Comparison of ENCODE assay signal across 1 cellular context in the genomic region with DNA sequence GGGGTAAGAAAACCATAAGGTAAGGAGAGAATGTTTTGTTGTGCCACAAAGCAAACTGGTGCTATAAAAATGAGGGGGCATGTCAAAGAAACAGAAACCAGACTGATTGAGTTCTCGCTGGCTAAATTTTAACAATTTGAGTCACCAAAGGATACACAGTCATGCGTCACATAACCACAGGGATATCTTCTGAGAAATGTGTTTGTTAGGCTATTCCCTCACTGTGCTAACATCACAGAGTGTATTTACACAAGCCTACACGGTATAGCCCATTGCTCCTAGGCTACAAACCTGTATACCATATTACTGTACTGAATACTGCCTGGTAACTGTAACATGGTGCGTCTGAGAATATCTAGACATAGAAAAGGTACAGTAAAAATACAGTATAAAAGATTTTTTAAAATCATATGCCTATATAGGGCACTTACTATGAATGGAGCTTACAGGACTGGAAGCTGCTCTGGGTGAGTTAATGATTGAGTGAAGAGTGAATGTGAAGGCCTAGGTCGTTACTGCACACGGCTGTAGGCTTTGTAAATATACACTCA.
TF ChIP-seq lines count a peak whose summit lies in the region.

No MANE protein-coding gene starts in this region.

TF ChIP-seq in HepG2, 621 proteins besides CTCF, POLR2A, EP300 and RAD21 (continued from another document and continues in another):
- TF ChIP-seq, protein P1, sequence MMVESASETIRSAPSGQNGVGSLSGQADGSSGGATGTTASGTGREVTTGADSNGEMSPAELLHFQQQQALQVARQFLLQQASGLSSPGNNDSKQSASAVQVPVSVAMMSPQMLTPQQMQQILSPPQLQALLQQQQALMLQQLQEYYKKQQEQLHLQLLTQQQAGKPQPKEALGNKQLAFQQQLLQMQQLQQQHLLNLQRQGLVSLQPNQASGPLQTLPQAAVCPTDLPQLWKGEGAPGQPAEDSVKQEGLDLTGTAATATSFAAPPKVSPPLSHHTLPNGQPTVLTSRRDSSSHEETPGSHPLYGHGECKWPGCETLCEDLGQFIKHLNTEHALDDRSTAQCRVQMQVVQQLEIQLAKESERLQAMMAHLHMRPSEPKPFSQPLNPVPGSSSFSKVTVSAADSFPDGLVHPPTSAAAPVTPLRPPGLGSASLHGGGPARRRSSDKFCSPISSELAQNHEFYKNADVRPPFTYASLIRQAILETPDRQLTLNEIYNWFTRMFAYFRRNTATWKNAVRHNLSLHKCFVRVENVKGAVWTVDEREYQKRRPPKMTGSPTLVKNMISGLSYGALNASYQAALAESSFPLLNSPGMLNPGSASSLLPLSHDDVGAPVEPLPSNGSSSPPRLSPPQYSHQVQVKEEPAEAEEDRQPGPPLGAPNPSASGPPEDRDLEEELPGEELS (CRISPR knock-in tag; IDR thresholded peaks at IDR 0.05): peak; percentile 90
- TF ChIP-seq RFXANK (CRISPR knock-in tag; IDR thresholded peaks at IDR 0.05) (no peak), GABPA (IDR thresholded peaks at IDR 0.05; ENCODE audit: low read depth, low read length) (no peak), GABPA (CRISPR knock-in tag; IDR thresholded peaks at IDR 0.05; ENCODE audit: low read depth) (peak; percentile 41; the same call in 1 of the 2 replicates), SOX5 (CRISPR knock-in tag; IDR thresholded peaks at IDR 0.05; ENCODE audit: borderline replicate concordance) (peak; percentile 77), ZNF878 (CRISPR knock-in tag; IDR thresholded peaks at IDR 0.05) (peak; percentile 63; the same call in 1 of the 2 replicates), FOXJ3 (CRISPR knock-in tag; IDR thresholded peaks at IDR 0.05; ENCODE audit: borderline replicate concordance) (peak; percentile 82; the same call in 1 of the 2 replicates), RXRB (CRISPR knock-in tag; IDR thresholded peaks at IDR 0.05; ENCODE audit: borderline replicate concordance) (peak; percentile 89), TMF1 (CRISPR knock-in tag; IDR thresholded peaks at IDR 0.05; ENCODE audit: low read depth) (no peak), MED1 (CRISPR knock-in tag; IDR thresholded peaks at IDR 0.05) (peak; percentile 88), MXD4 (CRISPR knock-in tag; IDR thresholded peaks at IDR 0.05) (no peak), SKI (IDR thresholded peaks at IDR 0.05; ENCODE audit: partially characterized antibody) (no peak), FOXA3 (CRISPR knock-in tag; IDR thresholded peaks at IDR 0.05) (peak; percentile 95), ZNF556 (CRISPR knock-in tag; IDR thresholded peaks at IDR 0.05; ENCODE audit: borderline replicate concordance) (peak; percentile 70; the same call in 1 of the 2 replicates), ARNTL (CRISPR knock-in tag; IDR thresholded peaks at IDR 0.05) (0 out of 2 replicates have a peak, but pooled peaks have one; percentile 19), KMT2B (CRISPR knock-in tag; IDR thresholded peaks at IDR 0.05) (0 out of 2 replicates have a peak, but pooled peaks have one; percentile 27), SIX1 (CRISPR knock-in tag; IDR thresholded peaks at IDR 0.05; ENCODE audit: borderline replicate concordance) (peak; percentile 75; the same call in 1 of the 2 replicates), ASH2L (IDR thresholded peaks at IDR 0.05; ENCODE audit: insufficient read length, low read depth, low read length) (peak; percentile 83), MXI1 (IDR thresholded peaks at IDR 0.05; ENCODE audit: borderline replicate concordance, low read depth, low read length) (peak; percentile 75; the same call in 1 of the 3 replicates), ZNF430 (CRISPR knock-in tag; IDR thresholded peaks at IDR 0.05) (no peak), ZNF543 (CRISPR knock-in tag; IDR thresholded peaks at IDR 0.05) (no peak), ZNF264 (CRISPR knock-in tag; IDR thresholded peaks at IDR 0.05) (0 out of 2 replicates have a peak, but pooled peaks have one; percentile 26), BCL6 (CRISPR knock-in tag; IDR thresholded peaks at IDR 0.05) (peak; percentile 61; the same call in 1 of the 2 replicates), THAP11 (CRISPR knock-in tag; IDR thresholded peaks at IDR 0.05) (peak; percentile 65; the same call in 1 of the 2 replicates), FOSL1 (CRISPR knock-in tag; IDR thresholded peaks at IDR 0.05; ENCODE audit: borderline replicate concordance) (peak; percentile 57; the same call in 1 of the 2 replicates), KDM6A (CRISPR knock-in tag; IDR thresholded peaks at IDR 0.05; ENCODE audit: low read depth) (peak; percentile 71; the same call in 1 of the 2 replicates), KMT2A (CRISPR knock-in tag; IDR thresholded peaks at IDR 0.05) (0 out of 2 replicates have a peak, but pooled peaks have one; percentile 29), NFYB (CRISPR knock-in tag; IDR thresholded peaks at IDR 0.05) (no peak), JUN (CRISPR knock-in tag; IDR thresholded peaks at IDR 0.05) (peak; percentile 71; the same call in 1 of the 2 replicates), ISL2 (CRISPR knock-in tag; IDR thresholded peaks at IDR 0.05) (peak; percentile 86), NONO (IDR thresholded peaks at IDR 0.05) (no peak), NONO (CRISPR knock-in tag; conservative IDR thresholded peaks at IDR 0.05) (peak; percentile 40; the same call in 1 of the 2 replicates), FOXO1 (CRISPR knock-in tag; IDR thresholded peaks at IDR 0.05) (peak; percentile 77; the same call in 1 of the 2 replicates), ZMYM4 (CRISPR knock-in tag; IDR thresholded peaks at IDR 0.05) (peak; percentile 76)
- TF ChIP-seq, protein P2, sequence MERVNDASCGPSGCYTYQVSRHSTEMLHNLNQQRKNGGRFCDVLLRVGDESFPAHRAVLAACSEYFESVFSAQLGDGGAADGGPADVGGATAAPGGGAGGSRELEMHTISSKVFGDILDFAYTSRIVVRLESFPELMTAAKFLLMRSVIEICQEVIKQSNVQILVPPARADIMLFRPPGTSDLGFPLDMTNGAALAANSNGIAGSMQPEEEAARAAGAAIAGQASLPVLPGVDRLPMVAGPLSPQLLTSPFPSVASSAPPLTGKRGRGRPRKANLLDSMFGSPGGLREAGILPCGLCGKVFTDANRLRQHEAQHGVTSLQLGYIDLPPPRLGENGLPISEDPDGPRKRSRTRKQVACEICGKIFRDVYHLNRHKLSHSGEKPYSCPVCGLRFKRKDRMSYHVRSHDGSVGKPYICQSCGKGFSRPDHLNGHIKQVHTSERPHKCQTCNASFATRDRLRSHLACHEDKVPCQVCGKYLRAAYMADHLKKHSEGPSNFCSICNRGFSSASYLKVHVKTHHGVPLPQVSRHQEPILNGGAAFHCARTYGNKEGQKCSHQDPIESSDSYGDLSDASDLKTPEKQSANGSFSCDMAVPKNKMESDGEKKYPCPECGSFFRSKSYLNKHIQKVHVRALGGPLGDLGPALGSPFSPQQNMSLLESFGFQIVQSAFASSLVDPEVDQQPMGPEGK (CRISPR knock-in tag; IDR thresholded peaks at IDR 0.05): peak; percentile 30; the same call in 1 of the 2 replicates
- TF ChIP-seq, protein P3, sequence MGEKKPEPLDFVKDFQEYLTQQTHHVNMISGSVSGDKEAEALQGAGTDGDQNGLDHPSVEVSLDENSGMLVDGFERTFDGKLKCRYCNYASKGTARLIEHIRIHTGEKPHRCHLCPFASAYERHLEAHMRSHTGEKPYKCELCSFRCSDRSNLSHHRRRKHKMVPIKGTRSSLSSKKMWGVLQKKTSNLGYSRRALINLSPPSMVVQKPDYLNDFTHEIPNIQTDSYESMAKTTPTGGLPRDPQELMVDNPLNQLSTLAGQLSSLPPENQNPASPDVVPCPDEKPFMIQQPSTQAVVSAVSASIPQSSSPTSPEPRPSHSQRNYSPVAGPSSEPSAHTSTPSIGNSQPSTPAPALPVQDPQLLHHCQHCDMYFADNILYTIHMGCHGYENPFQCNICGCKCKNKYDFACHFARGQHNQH (CRISPR knock-in tag; IDR thresholded peaks at IDR 0.05): 0 out of 2 replicates have a peak, but pooled peaks have one; percentile 22
- TF ChIP-seq, protein P4, sequence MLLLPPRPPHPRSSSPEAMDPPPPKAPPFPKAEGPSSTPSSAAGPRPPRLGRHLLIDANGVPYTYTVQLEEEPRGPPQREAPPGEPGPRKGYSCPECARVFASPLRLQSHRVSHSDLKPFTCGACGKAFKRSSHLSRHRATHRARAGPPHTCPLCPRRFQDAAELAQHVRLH (CRISPR knock-in tag; IDR thresholded peaks at IDR 0.05; ENCODE audit: borderline replicate concordance, low read depth): 0 out of 2 replicates have a peak, but pooled peaks have one; percentile 48
- TF ChIP-seq, protein P5, sequence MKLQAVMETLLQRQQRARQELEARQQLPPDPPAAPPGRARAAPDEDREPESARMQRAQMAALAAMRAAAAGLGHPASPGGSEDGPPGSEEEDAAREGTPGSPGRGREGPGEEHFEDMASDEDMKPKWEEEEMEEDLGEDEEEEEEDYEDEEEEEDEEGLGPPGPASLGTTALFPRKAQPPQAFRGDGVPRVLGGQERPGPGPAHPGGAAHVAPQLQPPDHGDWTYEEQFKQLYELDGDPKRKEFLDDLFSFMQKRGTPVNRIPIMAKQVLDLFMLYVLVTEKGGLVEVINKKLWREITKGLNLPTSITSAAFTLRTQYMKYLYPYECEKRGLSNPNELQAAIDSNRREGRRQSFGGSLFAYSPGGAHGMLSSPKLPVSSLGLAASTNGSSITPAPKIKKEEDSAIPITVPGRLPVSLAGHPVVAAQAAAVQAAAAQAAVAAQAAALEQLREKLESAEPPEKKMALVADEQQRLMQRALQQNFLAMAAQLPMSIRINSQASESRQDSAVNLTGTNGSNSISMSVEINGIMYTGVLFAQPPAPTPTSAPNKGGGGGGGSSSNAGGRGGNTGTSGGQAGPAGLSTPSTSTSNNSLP (IDR thresholded peaks at IDR 0.05; ENCODE audit: low read depth, low read length): 0 out of 2 replicates have a peak, but pooled peaks have one; percentile 24
- TF ChIP-seq, protein P6, sequence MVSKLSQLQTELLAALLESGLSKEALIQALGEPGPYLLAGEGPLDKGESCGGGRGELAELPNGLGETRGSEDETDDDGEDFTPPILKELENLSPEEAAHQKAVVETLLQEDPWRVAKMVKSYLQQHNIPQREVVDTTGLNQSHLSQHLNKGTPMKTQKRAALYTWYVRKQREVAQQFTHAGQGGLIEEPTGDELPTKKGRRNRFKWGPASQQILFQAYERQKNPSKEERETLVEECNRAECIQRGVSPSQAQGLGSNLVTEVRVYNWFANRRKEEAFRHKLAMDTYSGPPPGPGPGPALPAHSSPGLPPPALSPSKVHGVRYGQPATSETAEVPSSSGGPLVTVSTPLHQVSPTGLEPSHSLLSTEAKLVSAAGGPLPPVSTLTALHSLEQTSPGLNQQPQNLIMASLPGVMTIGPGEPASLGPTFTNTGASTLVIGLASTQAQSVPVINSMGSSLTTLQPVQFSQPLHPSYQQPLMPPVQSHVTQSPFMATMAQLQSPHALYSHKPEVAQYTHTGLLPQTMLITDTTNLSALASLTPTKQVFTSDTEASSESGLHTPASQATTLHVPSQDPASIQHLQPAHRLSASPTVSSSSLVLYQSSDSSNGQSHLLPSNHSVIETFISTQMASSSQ (IDR thresholded peaks at IDR 0.05; ENCODE audit: low read depth): peak; percentile 97
- TF ChIP-seq, protein P6 (CRISPR knock-in tag; IDR thresholded peaks at IDR 0.05; ENCODE audit: borderline replicate concordance): peak; percentile 97
- TF ChIP-seq, protein P7, sequence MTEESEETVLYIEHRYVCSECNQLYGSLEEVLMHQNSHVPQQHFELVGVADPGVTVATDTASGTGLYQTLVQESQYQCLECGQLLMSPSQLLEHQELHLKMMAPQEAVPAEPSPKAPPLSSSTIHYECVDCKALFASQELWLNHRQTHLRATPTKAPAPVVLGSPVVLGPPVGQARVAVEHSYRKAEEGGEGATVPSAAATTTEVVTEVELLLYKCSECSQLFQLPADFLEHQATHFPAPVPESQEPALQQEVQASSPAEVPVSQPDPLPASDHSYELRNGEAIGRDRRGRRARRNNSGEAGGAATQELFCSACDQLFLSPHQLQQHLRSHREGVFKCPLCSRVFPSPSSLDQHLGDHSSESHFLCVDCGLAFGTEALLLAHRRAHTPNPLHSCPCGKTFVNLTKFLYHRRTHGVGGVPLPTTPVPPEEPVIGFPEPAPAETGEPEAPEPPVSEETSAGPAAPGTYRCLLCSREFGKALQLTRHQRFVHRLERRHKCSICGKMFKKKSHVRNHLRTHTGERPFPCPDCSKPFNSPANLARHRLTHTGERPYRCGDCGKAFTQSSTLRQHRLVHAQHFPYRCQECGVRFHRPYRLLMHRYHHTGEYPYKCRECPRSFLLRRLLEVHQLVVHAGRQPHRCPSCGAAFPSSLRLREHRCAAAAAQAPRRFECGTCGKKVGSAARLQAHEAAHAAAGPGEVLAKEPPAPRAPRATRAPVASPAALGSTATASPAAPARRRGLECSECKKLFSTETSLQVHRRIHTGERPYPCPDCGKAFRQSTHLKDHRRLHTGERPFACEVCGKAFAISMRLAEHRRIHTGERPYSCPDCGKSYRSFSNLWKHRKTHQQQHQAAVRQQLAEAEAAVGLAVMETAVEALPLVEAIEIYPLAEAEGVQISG (CRISPR knock-in tag; IDR thresholded peaks at IDR 0.05): no peak; the same call in 1 of the 2 replicates
- TF ChIP-seq, protein P8, sequence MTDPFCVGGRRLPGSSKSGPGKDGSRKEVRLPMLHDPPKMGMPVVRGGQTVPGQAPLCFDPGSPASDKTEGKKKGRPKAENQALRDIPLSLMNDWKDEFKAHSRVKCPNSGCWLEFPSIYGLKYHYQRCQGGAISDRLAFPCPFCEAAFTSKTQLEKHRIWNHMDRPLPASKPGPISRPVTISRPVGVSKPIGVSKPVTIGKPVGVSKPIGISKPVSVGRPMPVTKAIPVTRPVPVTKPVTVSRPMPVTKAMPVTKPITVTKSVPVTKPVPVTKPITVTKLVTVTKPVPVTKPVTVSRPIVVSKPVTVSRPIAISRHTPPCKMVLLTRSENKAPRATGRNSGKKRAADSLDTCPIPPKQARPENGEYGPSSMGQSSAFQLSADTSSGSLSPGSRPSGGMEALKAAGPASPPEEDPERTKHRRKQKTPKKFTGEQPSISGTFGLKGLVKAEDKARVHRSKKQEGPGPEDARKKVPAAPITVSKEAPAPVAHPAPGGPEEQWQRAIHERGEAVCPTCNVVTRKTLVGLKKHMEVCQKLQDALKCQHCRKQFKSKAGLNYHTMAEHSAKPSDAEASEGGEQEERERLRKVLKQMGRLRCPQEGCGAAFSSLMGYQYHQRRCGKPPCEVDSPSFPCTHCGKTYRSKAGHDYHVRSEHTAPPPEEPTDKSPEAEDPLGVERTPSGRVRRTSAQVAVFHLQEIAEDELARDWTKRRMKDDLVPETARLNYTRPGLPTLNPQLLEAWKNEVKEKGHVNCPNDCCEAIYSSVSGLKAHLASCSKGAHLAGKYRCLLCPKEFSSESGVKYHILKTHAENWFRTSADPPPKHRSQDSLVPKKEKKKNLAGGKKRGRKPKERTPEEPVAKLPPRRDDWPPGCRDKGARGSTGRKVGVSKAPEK (CRISPR knock-in tag; IDR thresholded peaks at IDR 0.05; ENCODE audit: borderline replicate concordance): no peak
